In genomic region chr12:109115758-109116610, GRCh38 we compare ENCODE assay signal across 11 cellular contexts. TPM values are rescaled to one million over a fixed set of nuclear protein-coding genes. Genes with fewer than 3 reads are reported as not detected.
A peak's percentile ranks its signal among the peaks of the same experiment; 100 is the strongest.
DNase-seq lines count a peak whose midpoint lies in the region; ATAC-seq and TF ChIP-seq lines count a peak whose summit lies in the region.
"Had no signal": no experiment of that assay in that cellular context is flagged by ENCODE, and none has a peak within 500 bp of the region (broad histone marks: within the 10 kb centered on the region; RNA-seq: fewer than 3 reads in every experiment).

Gene ACACB, plus strand, starts transcription at chr12:109116587. Its CDS starts 22,819 bp downstream, at chr12:109139406.

- H3K27ac ChIP-seq in colonic mucosa (peak within 1 kb of the TSS; percentile 34), tibial artery (no peak within 1 kb of the TSS)
- H3K27ac ChIP-seq: A549 had no signal

- no peaks in the 10 kb centered on the region for H3K9me3 Mint-ChIP-seq in T-helper 2 cell treated with Interferon-gamma antibody and Interleukin-4, amounts not matched to agents 5 μg/mL and 100 μg/mL, for 36 hours
- H3K9me3 Mint-ChIP-seq in mesothelial cell of epicardium = no peaks in the 10 kb centered on the region
- H3K9me3 Mint-ChIP-seq: activated T-helper 1 cell treated with anti-CD3 and anti-CD28 coated beads, Interleukin-12 subunit alpha, Interleukin-12 subunit beta, Interleukin-2, Interleukin-4 antibody, amounts not matched to agents 30 ng/mL and 10 ng/mL and 1 ng/mL, durations not matched to agents 14 hours and 24 hours and 36 hours had no signal

- no peak within 1 kb of the TSS for H3K27ac Mint-ChIP-seq in T-helper 2 cell treated with Interferon-gamma antibody and Interleukin-4, amounts not matched to agents 5 μg/mL and 100 μg/mL, for 36 hours
- peak within 1 kb of the TSS; percentile 50 for H3K27ac Mint-ChIP-seq in mesothelial cell of epicardium
- H3K27ac Mint-ChIP-seq: activated T-helper 1 cell treated with anti-CD3 and anti-CD28 coated beads, Interleukin-12 subunit alpha, Interleukin-12 subunit beta, Interleukin-2, Interleukin-4 antibody, amounts not matched to agents 30 ng/mL and 10 ng/mL and 1 ng/mL, durations not matched to agents 14 hours and 24 hours and 36 hours had no signal

- H3K27me3 Mint-ChIP-seq in T-helper 2 cell treated with Interferon-gamma antibody and Interleukin-4, amounts not matched to agents 5 μg/mL and 100 μg/mL, for 36 hours (ENCODE audit: low read depth) = no peaks in the 10 kb centered on the region
- H3K27me3 Mint-ChIP-seq in mesothelial cell of epicardium (ENCODE audit: low read depth) = no peaks in the 10 kb centered on the region

- H3K36me3 Mint-ChIP-seq in T-helper 2 cell treated with Interferon-gamma antibody and Interleukin-4, amounts not matched to agents 5 μg/mL and 100 μg/mL, for 36 hours (ENCODE audit: low read depth) = no peaks in the 10 kb centered on the region
- H3K36me3 Mint-ChIP-seq in mesothelial cell of epicardium = no peaks in the 10 kb centered on the region

- H3K27me3 ChIP-seq in colonic mucosa = no peaks in the 10 kb centered on the region
- H3K27me3 ChIP-seq in tibial artery = no peaks in the 10 kb centered on the region

- H3K9ac ChIP-seq in colonic mucosa (ENCODE audit: low read depth in 2 of 2, low read length in 2 of 2) = peak within 1 kb of the TSS; percentile 15 to 35

- TF ChIP-seq CTCF in colonic mucosa (IDR thresholded peaks at IDR 0.05) (no peak), mesothelial cell of epicardium (IDR thresholded peaks at IDR 0.05; ENCODE audit: unreplicated experiment) (no peak), tibial artery (IDR thresholded peaks at IDR 0.05) (no peak)

- H3K4me1 Mint-ChIP-seq in T-helper 2 cell treated with Interferon-gamma antibody and Interleukin-4, amounts not matched to agents 5 μg/mL and 100 μg/mL, for 36 hours (ENCODE audit: low read depth) = peaks cover 8% of the 10 kb centered on the region
- peaks cover 35% of the 10 kb centered on the region for H3K4me1 Mint-ChIP-seq in mesothelial cell of epicardium

- no peak within 1 kb of the TSS for H3K4me3 Mint-ChIP-seq in T-helper 2 cell treated with Interferon-gamma antibody and Interleukin-4, amounts not matched to agents 5 μg/mL and 100 μg/mL, for 36 hours
- no peak within 1 kb of the TSS for H3K4me3 Mint-ChIP-seq in mesothelial cell of epicardium
- H3K4me3 Mint-ChIP-seq: activated T-helper 1 cell treated with anti-CD3 and anti-CD28 coated beads, Interleukin-12 subunit alpha, Interleukin-12 subunit beta, Interleukin-2, Interleukin-4 antibody, amounts not matched to agents 30 ng/mL and 10 ng/mL and 1 ng/mL, durations not matched to agents 14 hours and 24 hours and 36 hours had no signal

- intact Hi-C loops in T-helper 2 cell treated with Interferon-gamma antibody and Interleukin-4, amounts not matched to agents 100 ng/mL and 5 ng/mL, for 36 hours (cut with micrococcal nuclease) = no loop called here
- intact Hi-C loops in colonic mucosa (cut with DNase I) (loop anchor here (10.0 kb wide), 1 partner anchor 149 kb away; no protein-coding TSS in a partner anchor), tibial artery (cut with DNase I; ENCODE audit: low total_unique reads) (no loop called here)

- no peak for ATAC-seq in GM18520 (IDR thresholded peaks at IDR 0.05; ENCODE audit: unreplicated experiment)
- ATAC-seq: A549 had no signal

- no peaks in the 10 kb centered on the region for H3K36me3 ChIP-seq in colonic mucosa
- no peaks in the 10 kb centered on the region for H3K36me3 ChIP-seq in tibial artery

- H3K4me1 ChIP-seq in colonic mucosa = peaks cover 9% of the 10 kb centered on the region
- H3K4me1 ChIP-seq in tibial artery = peaks cover 0 to 34% (median 16%) of the 10 kb centered on the region in 4 donors

- H3K4me3 ChIP-seq in colonic mucosa (no peak within 1 kb of the TSS), tibial artery (no peak within 1 kb of the TSS)
- H3K4me3 ChIP-seq: A549 had no signal

- DNase-seq in T-helper 2 cell treated with Interferon-gamma antibody and Interleukin-4, amounts not matched to agents 5 μg/mL and 100 μg/mL, for 36 hours (ENCODE audit: low spot score) = no peak
- DNase-seq in colonic mucosa (peak; percentile 74), mesothelial cell of epicardium (ENCODE audit: low spot score in 2 of 2, unreplicated experiment in 2 of 2) (no peak), tibial artery (peak; percentile 65 to 78), NCI-H82 (lab: John Stamatoyannopoulos, UW) (no peak)
- DNase-seq in stimulated activated CD4-positive, alpha-beta T cell treated with anti-CD3 and anti-CD28 coated beads, Interleukin-4, amount 100 ng/mL, for 24 hours = no peak
- DNase-seq: mesendoderm had no signal

- no peaks in the 10 kb centered on the region for H3K9me3 ChIP-seq in colonic mucosa
- no peaks in the 10 kb centered on the region for H3K9me3 ChIP-seq in tibial artery
- H3K9me3 ChIP-seq: A549 had no signal

RNA-seq across cellular contexts. Expression of gene ACACB, which starts in this region (rescaled TPM):
- 15.0 and 16.0 TPM in 2 replicates for total RNA-seq in T-helper 2 cell treated with Interferon-gamma antibody and Interleukin-4, amounts not matched to agents 100 ng/mL and 5 ng/mL, for 36 hours
- 10 to 100 TPM; 21.3 to 32.8 TPM for total RNA-seq in colonic mucosa
- total RNA-seq in mesothelial cell of epicardium = 15.4 to 18.2 TPM (median 16.4 TPM) in 3 replicates

Comparison
In these comparisons a context has a peak if more than half of its experiments do, and no peak if none do; other contexts are left out.
1. DNase-seq: peak in colonic mucosa (single experiment) and tibial artery (2 of 2); none in T-helper 2 cell treated with Interferon-gamma antibody and Interleukin-4, amounts not matched to agents 5 μg/mL and 100 μg/mL, for 36 hours (single experiment), mesothelial cell of epicardium (0 of 2), NCI-H82 (single experiment) and stimulated activated CD4-positive, alpha-beta T cell treated with anti-CD3 and anti-CD28 coated beads, Interleukin-4, amount 100 ng/mL, for 24 hours (single experiment).